ENCODE assay signal across 8 cellular contexts in genomic region chr1:77219166-77219887, GRCh38. TPM values are rescaled to one million over a fixed set of nuclear protein-coding genes. Genes with fewer than 3 reads are reported as not detected.
A peak's percentile ranks its signal among the peaks of the same experiment; 100 is the strongest.
DNase-seq lines count a peak whose midpoint lies in the region; ATAC-seq and TF ChIP-seq lines count a peak whose summit lies in the region.

Gene PIGK, minus strand, starts transcription at chr1:77219430. Its CDS starts 28 bp downstream, at chr1:77219402.

- peak within 1 kb of the TSS; percentile 85 for H3K4me3 ChIP-seq in GM23248
- peak within 1 kb of the TSS; percentile 86 for H3K4me3 ChIP-seq in fibroblast of mammary gland (ENCODE audit: control insufficient read depth, low read depth, low read length)

- H3K4me2 ChIP-seq in GM23248 (ENCODE audit: unreplicated experiment): peak within 1 kb of the TSS; percentile 92

- H3K36me3 Mint-ChIP-seq in activated T-helper 2 cell treated with anti-CD3 and anti-CD28 coated beads, Interferon-gamma antibody, Interleukin-2, Interleukin-4, amounts not matched to agents 10 μg/mL and 5 μg/mL and 100 μg/mL, durations not matched to agents 14 hours and 24 hours and 36 hours (ENCODE audit: low read depth): peaks cover 19% of the 10 kb centered on the region
- peaks cover 0 to 15% (median 13%) of the 10 kb centered on the region in 3 donors for H3K36me3 Mint-ChIP-seq in naive thymus-derived CD8-positive, alpha-beta T cell

- peak; percentile 5 for TF ChIP-seq CTCF in fibroblast of mammary gland (conservative IDR thresholded peaks at IDR 0.05; ENCODE audit: control insufficient read depth, insufficient read depth, low read depth, low read length)

- no peaks in the 10 kb centered on the region for H3K27me3 Mint-ChIP-seq in activated T-helper 2 cell treated with anti-CD3 and anti-CD28 coated beads, Interferon-gamma antibody, Interleukin-2, Interleukin-4, amounts not matched to agents 10 μg/mL and 5 μg/mL and 100 μg/mL, durations not matched to agents 14 hours and 24 hours and 36 hours (ENCODE audit: low read depth)
- no peaks in the 10 kb centered on the region for H3K27me3 Mint-ChIP-seq in naive thymus-derived CD8-positive, alpha-beta T cell

- no peaks in the 10 kb centered on the region for H3K9me3 ChIP-seq in GM23248 (ENCODE audit: low read depth)

- H3K9ac ChIP-seq in GM23248: peak within 1 kb of the TSS; percentile 77

- H3K79me2 ChIP-seq in GM23248 (ENCODE audit: insufficient read depth): peaks cover 37% of the 10 kb centered on the region

- 0 to 1% methylated on average over 31 of the region's 31 CpGs for WGBS in GM23248 (ENCODE audit: low coverage in 1 of 2, low lambda C conversion rate in 2 of 2, missing lambda C conversion rate in 2 of 2), 2 experiments

- ATAC-seq in naive thymus-derived CD8-positive, alpha-beta T cell: peak; percentile 96 to 97

- no peaks in the 10 kb centered on the region for H4K20me1 ChIP-seq in GM23248 (ENCODE audit: insufficient read depth)

- no peaks in the 10 kb centered on the region for H3K36me3 ChIP-seq in GM23248 (ENCODE audit: low read depth)

- peak within 1 kb of the TSS; percentile 98 for H2AFZ ChIP-seq in GM23248

- POLR2A ChIA-PET in naive thymus-derived CD8-positive, alpha-beta T cell (lab: Charles Lee): interaction anchor here (1.3 to 1.8 kb wide), 2 partner anchors 15 to 61 kb away, joined by 4 to 6 read pairs; no protein-coding TSS in a partner anchor

- H3K4me1 ChIP-seq in GM23248 (ENCODE audit: insufficient read depth): peaks cover 18% of the 10 kb centered on the region

- no peaks in the 10 kb centered on the region for H3K9me3 Mint-ChIP-seq in activated T-helper 2 cell treated with anti-CD3 and anti-CD28 coated beads, Interferon-gamma antibody, Interleukin-2, Interleukin-4, amounts not matched to agents 10 μg/mL and 5 μg/mL and 100 μg/mL, durations not matched to agents 14 hours and 24 hours and 36 hours
- H3K9me3 Mint-ChIP-seq in naive thymus-derived CD8-positive, alpha-beta T cell: no peaks in the 10 kb centered on the region

- in situ Hi-C loops in GM23248 (cut with MboI): no loop called here

- H3F3A ChIP-seq in GM23248 (ENCODE audit: insufficient read depth): peaks cover 7% of the 10 kb centered on the region; the same call in 1 of the 2 replicates

- DNase-seq in Daoy (ENCODE audit: low read depth) (peak; percentile 97), GM23248 (peak; percentile 94), Kasumi-1 (lab: John Stamatoyannopoulos, UW) (peak; percentile 80 to 87), RPMI7951 (ENCODE audit: low read depth) (peak; percentile 87), fibroblast of mammary gland (ENCODE audit: low read depth) (peak; percentile 89)
- peak; percentile 82 for DNase-seq in activated T-helper 2 cell treated with anti-CD3 and anti-CD28 coated beads, Interferon-gamma antibody, Interleukin-2, Interleukin-4, amounts not matched to agents 10 μg/mL and 5 μg/mL and 100 μg/mL, durations not matched to agents 14 hours and 24 hours and 36 hours (ENCODE audit: low spot score)
- DNase-seq in naive thymus-derived CD8-positive, alpha-beta T cell: peak; percentile 74 to 89 (median 84)
- DNase-seq in stimulated activated naive CD4-positive, alpha-beta T cell (lab: John Stamatoyannopoulos, UW): peak; percentile 75 to 84 (median 80)

- intact Hi-C loops in activated T-helper 2 cell treated with anti-CD3 and anti-CD28 coated beads, Interferon-gamma antibody, Interleukin-2, Interleukin-4, amounts not matched to agents 10 μg/mL and 5 μg/mL and 100 μg/mL, durations not matched to agents 14 hours and 24 hours and 36 hours (cut with micrococcal nuclease): no loop called here

- H3K4me1 Mint-ChIP-seq in activated T-helper 2 cell treated with anti-CD3 and anti-CD28 coated beads, Interferon-gamma antibody, Interleukin-2, Interleukin-4, amounts not matched to agents 10 μg/mL and 5 μg/mL and 100 μg/mL, durations not matched to agents 14 hours and 24 hours and 36 hours (ENCODE audit: low read depth): peaks cover 31% of the 10 kb centered on the region
- peaks cover 29 to 61% (median 51%) of the 10 kb centered on the region in 4 donors for H3K4me1 Mint-ChIP-seq in naive thymus-derived CD8-positive, alpha-beta T cell

- no peaks in the 10 kb centered on the region for H3K27me3 ChIP-seq in GM23248 (replicated peaks; ENCODE audit: insufficient read depth)

- peak within 1 kb of the TSS; percentile 46 for H3K27ac ChIP-seq in GM23248

- peak within 1 kb of the TSS; percentile 84 for H3K27ac Mint-ChIP-seq in activated T-helper 2 cell treated with anti-CD3 and anti-CD28 coated beads, Interferon-gamma antibody, Interleukin-2, Interleukin-4, amounts not matched to agents 10 μg/mL and 5 μg/mL and 100 μg/mL, durations not matched to agents 14 hours and 24 hours and 36 hours
- peak within 1 kb of the TSS; percentile 96 to 98 (median 97) for H3K27ac Mint-ChIP-seq in naive thymus-derived CD8-positive, alpha-beta T cell

- H3K9me2 ChIP-seq in GM23248 (ENCODE audit: insufficient read depth): no peaks in the 10 kb centered on the region

- peak within 1 kb of the TSS; percentile 91 for H3K4me3 Mint-ChIP-seq in activated T-helper 2 cell treated with anti-CD3 and anti-CD28 coated beads, Interferon-gamma antibody, Interleukin-2, Interleukin-4, amounts not matched to agents 10 μg/mL and 5 μg/mL and 100 μg/mL, durations not matched to agents 14 hours and 24 hours and 36 hours (ENCODE audit: low read depth)
- H3K4me3 Mint-ChIP-seq in naive thymus-derived CD8-positive, alpha-beta T cell: peak within 1 kb of the TSS; percentile 90 to 98 (median 95)

RNA-seq across cellular contexts. Expression of gene PIGK, which starts in this region (rescaled TPM):
- 47.6 and 106 TPM in 2 replicates for total RNA-seq in Daoy (2014; rRNA removed; shearing (Covaris generic))
- total RNA-seq in GM23248 (2014; rRNA removed; shearing (Covaris generic)): 55.3 and 60.0 TPM in 2 replicates
- polyA plus RNA-seq in GM23248 (2016; fragmentation: Nextera tagmentation; extraction: Ambion mirVana): 79.2 and 79.8 TPM in 2 replicates
- total RNA-seq in RPMI7951 (2014; rRNA removed; shearing (Covaris generic)): 71.7 and 81.7 TPM in 2 replicates
- total RNA-seq in activated T-helper 2 cell treated with anti-CD3 and anti-CD28 coated beads, Interferon-gamma antibody, Interleukin-2, Interleukin-4, amounts not matched to agents 10 μg/mL and 5 μg/mL and 100 μg/mL, durations not matched to agents 14 hours and 24 hours and 36 hours: 16.3 and 19.2 TPM in 2 replicates
- 10 to 100 TPM; 27.5 to 32.3 TPM for total RNA-seq in naive thymus-derived CD8-positive, alpha-beta T cell
- 10 to 100 TPM; 37.6 to 55.2 (median 49.8) TPM for polyA plus RNA-seq in naive thymus-derived CD8-positive, alpha-beta T cell

Comparison
In these comparisons a context has a peak if more than half of its experiments do, and no peak if none do; other contexts are left out.
1. Peak in every context shown above with its lines: DNase-seq, ATAC-seq, H3K4me3 ChIP-seq and H3K27ac ChIP-seq.